4 cellular contexts compared by ENCODE assay signal in genomic region chr16:66331441-66331964, GRCh38. TPM values are rescaled to one million over a fixed set of nuclear protein-coding genes. Genes with fewer than 3 reads are reported as not detected.
"Had no signal": no experiment of that assay in that cellular context is flagged by ENCODE, and none has a peak within 500 bp of the region (broad histone marks: within the 10 kb centered on the region; RNA-seq: fewer than 3 reads in every experiment).

No MANE protein-coding gene starts in this region.

RNA-seq across cellular contexts. Expression of gene CDH5, which starts 35.0 kb away (rescaled TPM):
- total RNA-seq: naive thymus-derived CD8-positive, alpha-beta T cell; osteocyte; smooth muscle cell had no signal
- polyA plus RNA-seq: naive thymus-derived CD8-positive, alpha-beta T cell; neural cell; smooth muscle cell had no signal
